7 cellular contexts compared by ENCODE assay signal in the genomic region with DNA sequence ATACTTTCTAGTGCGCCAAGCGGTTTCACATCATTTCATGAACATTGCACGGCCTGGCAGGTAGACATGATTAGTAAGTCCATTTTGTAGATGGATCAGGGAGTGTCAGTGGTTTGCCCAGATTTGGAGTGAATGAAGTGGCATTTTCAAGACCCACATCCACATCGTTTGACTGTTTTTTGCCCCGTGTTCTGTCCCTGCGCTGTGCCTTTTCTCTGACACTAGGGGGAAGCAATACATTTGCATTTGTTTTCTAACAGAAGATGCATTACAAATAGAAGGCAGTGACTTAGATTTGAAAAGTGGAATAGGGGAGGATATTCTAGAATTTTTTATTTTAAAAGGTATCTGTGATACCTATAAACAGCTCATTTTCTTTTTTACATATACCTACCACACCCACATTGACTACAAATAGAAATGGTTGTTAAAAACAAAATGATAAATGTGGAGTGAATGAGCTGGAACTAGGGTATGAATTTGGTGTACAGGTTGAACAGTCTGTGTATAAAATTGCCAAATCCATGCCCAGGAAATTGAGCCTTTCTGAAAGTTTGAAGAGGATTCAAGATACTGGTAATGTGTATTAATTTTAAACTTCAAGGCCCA.
DNase-seq lines count a peak whose midpoint lies in the region; ATAC-seq, FAIRE-seq and TF ChIP-seq lines count a peak whose summit lies in the region.

No MANE protein-coding gene starts in this region.

- H2AFZ ChIP-seq in H1 (ENCODE audit: low read length) = no peak overlapping the region

- H3K4me1 ChIP-seq in H1 (replicated peaks in 1 of 4; ENCODE audit: control insufficient read depth in 3 of 4, insufficient read depth in 4 of 4, low read length in 3 of 4) = no peaks in the 10 kb centered on the region
- no peaks in the 10 kb centered on the region for H3K4me1 ChIP-seq in stomach

- H3K79me1 ChIP-seq in H1 (ENCODE audit: low read depth, low read length) = no peaks in the 10 kb centered on the region

- H2BK5ac ChIP-seq in H1 (ENCODE audit: low read depth, low read length) = no peak overlapping the region

- H4K8ac ChIP-seq in H1 (ENCODE audit: extremely low read depth, insufficient read depth, low read length) = no peak overlapping the region

- FAIRE-seq in G401.6 (lab: Jason Lieb, UNC) = peak; percentile 81
- peak; percentile 52 for FAIRE-seq in H1 (lab: Jason Lieb, UNC)

- no peaks in the 10 kb centered on the region for H3K79me2 ChIP-seq in H1 (ENCODE audit: control insufficient read depth in 1 of 2, insufficient read depth in 2 of 2, low read length in 2 of 2)

- no peak overlapping the region for H3K14ac ChIP-seq in H1 (ENCODE audit: insufficient read length)

- no peak overlapping the region for H3K4me3 ChIP-seq in H1 (ENCODE audit: extremely low read depth in 1 of 4, insufficient read depth in 2 of 4, low read depth in 3 of 4, low read length in 4 of 4)
- no peak overlapping the region for H3K4me3 ChIP-seq in stomach

- intact Hi-C loops in stomach (cut with DNase I; ENCODE audit: low total_unique reads) = no loop called here

- TF ChIP-seq EP300 in H1 (IDR thresholded peaks at IDR 0.05; ENCODE audit: borderline replicate concordance in 1 of 2, low read depth in 2 of 2, low read length in 2 of 2) (no peak), stomach (IDR thresholded peaks at IDR 0.05) (no peak)

- H3K36me3 ChIP-seq in H1 (ENCODE audit: control insufficient read depth in 2 of 4, insufficient read depth in 4 of 4, low read length in 3 of 4) (peaks cover 0 to 12% (median 3%) of the 10 kb centered on the region in 4 experiments; a peak in 3 of 8 replicates), stomach (peaks cover 0 to 18% (median 8%) of the 10 kb centered on the region in 4 donors)

- H3K9ac ChIP-seq in H1 (replicated peaks in 1 of 4; ENCODE audit: extremely low read depth in 1 of 4, low read depth in 3 of 4, low read length in 3 of 4) = no peak overlapping the region

- peaks cover 0 to 2% of the 10 kb centered on the region in 2 experiments for H4K20me1 ChIP-seq in H1 (replicated peaks in 1 of 2; ENCODE audit: control insufficient read depth in 1 of 2, insufficient read depth in 2 of 2, low read length in 2 of 2)

- H3K4ac ChIP-seq in H1 (replicated peaks; ENCODE audit: insufficient read length, low read depth, low read length) = no peak overlapping the region

- H2BK12ac ChIP-seq in H1 (ENCODE audit: low read depth, low read length) = no peak overlapping the region

- DNase-seq in H4 (ENCODE audit: low spot score) (peak; percentile 20), NCI-H524 treated with DMSO at 0.1 percent for 48 hours (lab: John Stamatoyannopoulos, UW) (peak; percentile 13), H1 (ENCODE audit: low read depth in 1 of 2, low spot score in 2 of 2) (no peak), stomach (no peak), NCI-H1048 (lab: John Stamatoyannopoulos, UW) (no peak)

- no peak for ATAC-seq in GM19463 (IDR thresholded peaks at IDR 0.05; ENCODE audit: unreplicated experiment)

- H4K5ac ChIP-seq in H1 (ENCODE audit: insufficient read length, low read depth, low read length) = no peak overlapping the region

- no peaks in the 10 kb centered on the region for H3K9me3 ChIP-seq in H1 (ENCODE audit: insufficient read depth in 2 of 2, low read depth in 1 of 2, low read length in 1 of 2)
- no peaks in the 10 kb centered on the region for H3K9me3 ChIP-seq in stomach

- H2BK15ac ChIP-seq in H1 (ENCODE audit: low read length) = no peak overlapping the region

- no peak overlapping the region for H4K91ac ChIP-seq in H1 (replicated peaks; ENCODE audit: insufficient read length, low read length)

- no peak overlapping the region for H3K18ac ChIP-seq in H1 (ENCODE audit: extremely low read depth, low read length)

- H3K4me2 ChIP-seq in H1 (ENCODE audit: insufficient read depth in 1 of 2, low read depth in 2 of 2, low read length in 2 of 2) = no peak overlapping the region

- H3K27ac ChIP-seq in H1 (ENCODE audit: low read depth, low read length) (no peak overlapping the region), stomach (no peak overlapping the region)

- CTCF ChIA-PET in H1 (lab: Charles Lee; ENCODE audit: partially characterized antibody) = interaction anchor here (0.6 to 2.4 kb wide), 25 partner anchors 10 to 844 kb away, joined by 3 to 8 read pairs (median 4); no protein-coding TSS in a partner anchor

- H2BK120ac ChIP-seq in H1 (replicated peaks; ENCODE audit: low read depth, low read length) = no peak overlapping the region

- no peak overlapping the region for H2BK20ac ChIP-seq in H1 (ENCODE audit: low read length)

- no peak overlapping the region for H3K56ac ChIP-seq in H1 (replicated peaks; ENCODE audit: insufficient read length, low read depth, low read length)

- H3K23me2 ChIP-seq in H1 (ENCODE audit: low read depth, low read length) = no peaks in the 10 kb centered on the region

- TF ChIP-seq RAD21 in H1 (IDR thresholded peaks at IDR 0.05 in 1 of 2, conservative IDR thresholded peaks at IDR 0.05 in 1 of 2; ENCODE audit: low read depth in 2 of 2, low read length in 2 of 2) = peak; percentile 33 to 47

- WGBS in H1 (ENCODE audit: extremely low coverage in 1 of 2, insufficient coverage in 1 of 2, insufficient read length in 1 of 2, insufficient replicate concordance in 2 of 2, low coverage in 1 of 2, low lambda C conversion rate in 2 of 2, missing lambda C conversion rate in 1 of 2), 2 experiments = 75% methylated on average over 6 of the region's 6 CpGs; no CpG with 5 or more reads in 1 of the 2 experiments
- 55 to 61% (median 57%) methylated on average over 6 of the region's 6 CpGs for WGBS in stomach, 5 donors

- no peak for TF ChIP-seq POLR2A in H1 (IDR thresholded peaks at IDR 0.05; ENCODE audit: control extremely low read depth in 1 of 2, low read depth in 2 of 2, low read length in 2 of 2)
- no peak for TF ChIP-seq POLR2A in stomach (IDR thresholded peaks at IDR 0.05)

- H3K27me3 ChIP-seq in H1 (replicated peaks in 1 of 4; ENCODE audit: control insufficient read depth in 3 of 4, extremely low read depth in 1 of 4, insufficient read depth in 3 of 4, low read length in 3 of 4) (no peaks in the 10 kb centered on the region; a peak in 1 of 7 replicates), stomach (no peaks in the 10 kb centered on the region)

- peak; percentile 27 to 55 (median 38); a peak in 3 of 4 replicates for TF ChIP-seq CTCF in H1 (IDR thresholded peaks at IDR 0.05; ENCODE audit: control extremely low read depth in 1 of 3, insufficient read depth in 1 of 3, low read depth in 1 of 3, low read length in 3 of 3)
- TF ChIP-seq CTCF in stomach (IDR thresholded peaks at IDR 0.05) = peak in 5 of 7 experiments; percentile 23 to 49 (median 26)

- H3K23ac ChIP-seq in H1 (ENCODE audit: insufficient read length) = no peak overlapping the region

- no peak overlapping the region for H2AK5ac ChIP-seq in H1 (ENCODE audit: low read depth, low read length)

- POLR2A ChIA-PET in H1 (lab: Charles Lee; ENCODE audit: partially characterized antibody) = no interaction called here

TF ChIP-seq in H1, 55 proteins besides CTCF, POLR2A, EP300 and RAD21:
- TF ChIP-seq RBBP5 (IDR thresholded peaks at IDR 0.05; ENCODE audit: borderline replicate concordance, low read depth, low read length) (no peak), KDM1A (IDR thresholded peaks at IDR 0.05; ENCODE audit: borderline replicate concordance, low read length) (no peak), SIN3A (conservative IDR thresholded peaks at IDR 0.05 in 1 of 2, IDR thresholded peaks at IDR 0.05 in 1 of 2; ENCODE audit: low read depth in 1 of 2, low read length in 2 of 2) (no peak), YY1 (IDR thresholded peaks at IDR 0.05; ENCODE audit: low read depth, low read length) (no peak), PHF8 (conservative IDR thresholded peaks at IDR 0.05; ENCODE audit: low read depth, low read length) (no peak), BCL11A (IDR thresholded peaks at IDR 0.05; ENCODE audit: low read depth in 2 of 2, low read length in 2 of 2) (no peak), CBX5 (IDR thresholded peaks at IDR 0.05; ENCODE audit: low read depth, low read length) (no peak), HDAC6 (IDR thresholded peaks at IDR 0.05; ENCODE audit: low read depth, low read length) (no peak), SRF (IDR thresholded peaks at IDR 0.05; ENCODE audit: low read depth, low read length) (no peak)
- TF ChIP-seq, protein P1, sequence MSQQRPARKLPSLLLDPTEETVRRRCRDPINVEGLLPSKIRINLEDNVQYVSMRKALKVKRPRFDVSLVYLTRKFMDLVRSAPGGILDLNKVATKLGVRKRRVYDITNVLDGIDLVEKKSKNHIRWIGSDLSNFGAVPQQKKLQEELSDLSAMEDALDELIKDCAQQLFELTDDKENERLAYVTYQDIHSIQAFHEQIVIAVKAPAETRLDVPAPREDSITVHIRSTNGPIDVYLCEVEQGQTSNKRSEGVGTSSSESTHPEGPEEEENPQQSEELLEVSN (IDR thresholded peaks at IDR 0.05) = no peak
- TF ChIP-seq, protein P2, sequence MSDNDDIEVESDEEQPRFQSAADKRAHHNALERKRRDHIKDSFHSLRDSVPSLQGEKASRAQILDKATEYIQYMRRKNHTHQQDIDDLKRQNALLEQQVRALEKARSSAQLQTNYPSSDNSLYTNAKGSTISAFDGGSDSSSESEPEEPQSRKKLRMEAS (IDR thresholded peaks at IDR 0.05) = no peak
- TF ChIP-seq, protein P3, sequence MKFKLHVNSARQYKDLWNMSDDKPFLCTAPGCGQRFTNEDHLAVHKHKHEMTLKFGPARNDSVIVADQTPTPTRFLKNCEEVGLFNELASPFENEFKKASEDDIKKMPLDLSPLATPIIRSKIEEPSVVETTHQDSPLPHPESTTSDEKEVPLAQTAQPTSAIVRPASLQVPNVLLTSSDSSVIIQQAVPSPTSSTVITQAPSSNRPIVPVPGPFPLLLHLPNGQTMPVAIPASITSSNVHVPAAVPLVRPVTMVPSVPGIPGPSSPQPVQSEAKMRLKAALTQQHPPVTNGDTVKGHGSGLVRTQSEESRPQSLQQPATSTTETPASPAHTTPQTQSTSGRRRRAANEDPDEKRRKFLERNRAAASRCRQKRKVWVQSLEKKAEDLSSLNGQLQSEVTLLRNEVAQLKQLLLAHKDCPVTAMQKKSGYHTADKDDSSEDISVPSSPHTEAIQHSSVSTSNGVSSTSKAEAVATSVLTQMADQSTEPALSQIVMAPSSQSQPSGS (IDR thresholded peaks at IDR 0.05; ENCODE audit: low read length) = no peak

Comparison
In these comparisons a context has a peak if more than half of its experiments do, and no peak if none do; other contexts are left out.
1. DNase-seq: peak in H4 (single experiment) and NCI-H524 treated with DMSO at 0.1 percent for 48 hours (single experiment); none in H1 (0 of 2), stomach (single experiment) and NCI-H1048 (single experiment).